ENCODE assay signal across 8 cellular contexts in the genomic region with DNA sequence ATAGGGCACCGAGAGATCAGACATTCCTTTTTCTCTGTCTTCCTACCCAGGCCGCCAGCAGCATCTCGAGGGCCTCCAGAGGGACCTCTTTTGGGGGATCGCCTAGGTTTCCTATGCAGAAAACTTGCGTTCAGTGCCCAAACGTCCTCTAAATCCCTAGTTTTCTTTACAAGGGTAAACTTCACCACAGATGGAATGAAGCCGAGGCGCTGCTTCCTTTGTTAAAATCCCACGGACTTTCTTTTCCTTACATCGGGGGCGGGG. TPM values are rescaled to one million over a fixed set of nuclear protein-coding genes. Genes with fewer than 3 reads are reported as not detected.
A peak's percentile ranks its signal among the peaks of the same experiment; 100 is the strongest.
DNase-seq lines count a peak whose midpoint lies in the region; ATAC-seq, FAIRE-seq and TF ChIP-seq lines count a peak whose summit lies in the region.

No MANE protein-coding gene starts in this region.

- H3K79me2 ChIP-seq in K562 (ENCODE audit: control insufficient read depth, insufficient read depth, low read length), result peaks cover 56% of the 10 kb centered on the region

- DNase-seq in heart left ventricle (no peak), left cardiac atrium (no peak), K562 (ENCODE audit: extremely low read depth in 1 of 4, low spot score in 3 of 4) (no peak), memory B cell (ENCODE audit: low spot score in 2 of 2) (no peak), uterus (no peak), 8988T (no peak)
- no peak for DNase-seq in stimulated activated CD8-positive, alpha-beta memory T cell treated with anti-CD3 and anti-CD28 coated beads, Interleukin-4, amount 100 ng/mL, for 48 hours

- no peak for TF ChIP-seq EP300 in K562 (IDR thresholded peaks at IDR 0.05; ENCODE audit: low read length)

- peak overlapping the region; percentile 94 for H3K9ac ChIP-seq in K562 (ENCODE audit: insufficient read depth in 1 of 2, low read depth in 2 of 2, low read length in 2 of 2)

- H2AFZ ChIP-seq in K562 (ENCODE audit: low read depth, low read length), result no peak overlapping the region

- BruUV-seq in K562 (replicated peaks; lab: Mats Ljungman, UMichigan), result no TSS peak

- TF ChIP-seq CTCF in heart left ventricle (IDR thresholded peaks at IDR 0.05) (no peak), K562 (IDR thresholded peaks at IDR 0.05 in 2 of 3, conservative IDR thresholded peaks at IDR 0.05 in 1 of 3; ENCODE audit: insufficient read depth in 2 of 3, low read depth in 1 of 3, low read length in 3 of 3) (no peak), uterus (IDR thresholded peaks at IDR 0.05) (no peak)

- FAIRE-seq in K562 (lab: Jason Lieb, UNC), result no peak

- in situ Hi-C loops in K562 (cut with MboI), result no loop called here

- no peaks in the 10 kb centered on the region for H3K36me3 ChIP-seq in heart left ventricle
- peaks cover 23% of the 10 kb centered on the region for H3K36me3 ChIP-seq in K562 (ENCODE audit: control insufficient read depth, insufficient read depth, low read length)
- no peaks in the 10 kb centered on the region for H3K36me3 ChIP-seq in uterus

- no peaks in the 10 kb centered on the region for H3K9me3 ChIP-seq in heart left ventricle
- H3K9me3 ChIP-seq in K562 (replicated peaks; ENCODE audit: control insufficient read depth, insufficient read depth, low read depth, low read length), result peaks cover 5% of the 10 kb centered on the region
- H3K9me3 ChIP-seq in uterus, result no peaks in the 10 kb centered on the region

- WGBS in heart left ventricle, 4 donors, result 0 to 1% (median 0%) methylated on average over 8 to 11 of the region's 11 CpGs
- 0% methylated on average over 11 of the region's 11 CpGs for WGBS in K562 (ENCODE audit: insufficient coverage, low coverage, missing lambda C conversion rate)

- intact Hi-C loops in heart left ventricle (cut with DNase I), result loop anchor here in 6 of 10 donors (2.0 to 10.0 kb wide), 7 partner anchors 36 to 1074 kb away; no protein-coding TSS in a partner anchor
- intact Hi-C loops in left cardiac atrium (cut with DNase I), result loop anchor here in 1 of 2 donors (2.0 kb wide), 1 partner anchor 58 kb away; no protein-coding TSS in a partner anchor
- intact Hi-C loops in K562 (cut with micrococcal nuclease), result loop anchor here (5.0 kb wide), 1 partner anchor 114 kb away; no protein-coding TSS in a partner anchor
- intact Hi-C loops in uterus (cut with DNase I; ENCODE audit: low total_unique reads), result loop anchor here (5.0 kb wide), 1 partner anchor 56 kb away; no protein-coding TSS in a partner anchor

- H3K36me3 Mint-ChIP-seq in memory B cell, result peaks cover 7% of the 10 kb centered on the region

- peaks cover 49% of the 10 kb centered on the region for H4K20me1 ChIP-seq in K562 (replicated peaks; ENCODE audit: control insufficient read depth, insufficient read depth, low read length)

- no peaks in the 10 kb centered on the region for H3K9me3 Mint-ChIP-seq in memory B cell

- H3K27me3 ChIP-seq in heart left ventricle (no peaks in the 10 kb centered on the region), K562 (ENCODE audit: control insufficient read depth in 2 of 2, insufficient read depth in 2 of 2, low read length in 2 of 2) (peaks cover 0 to 4% of the 10 kb centered on the region in 2 experiments; a peak in 2 of 5 replicates), uterus (no peaks in the 10 kb centered on the region)

- TF ChIP-seq POLR2A in heart left ventricle (IDR thresholded peaks at IDR 0.05) (no peak), K562 (conservative IDR thresholded peaks at IDR 0.05) (no peak), uterus (IDR thresholded peaks at IDR 0.05) (no peak)

- H3K27ac ChIP-seq in heart left ventricle (peak overlapping the region; percentile 91 to 100 (median 98)), K562 (ENCODE audit: extremely low read depth, low read depth, low read length) (peak overlapping the region; percentile 89), uterus (peak overlapping the region; percentile 96 to 100)

- H3K4me2 ChIP-seq in K562 (ENCODE audit: insufficient read depth, low read length), result peak overlapping the region; percentile 97

- no peaks in the 10 kb centered on the region for H3K9me1 ChIP-seq in K562 (ENCODE audit: control insufficient read depth, insufficient read depth, low read length)

- no peak for TF ChIP-seq RAD21 in K562 (CRISPR knock-in tag; conservative IDR thresholded peaks at IDR 0.05 in 1 of 2, IDR thresholded peaks at IDR 0.05 in 1 of 2)

- peaks cover 0 to 54% (median 31%) of the 10 kb centered on the region in 12 donors for H3K4me1 ChIP-seq in heart left ventricle
- peaks cover 25 to 28% of the 10 kb centered on the region in 2 experiments; a peak in 4 of 5 replicates for H3K4me1 ChIP-seq in K562 (replicated peaks in 1 of 2; ENCODE audit: control insufficient read depth in 2 of 2, insufficient read depth in 2 of 2, low read length in 2 of 2)
- no peaks in the 10 kb centered on the region for H3K4me1 ChIP-seq in uterus

- no peak for ATAC-seq in heart left ventricle
- ATAC-seq in left cardiac atrium, result no peak
- no peak for ATAC-seq in K562
- ATAC-seq in memory B cell (ENCODE audit: low read depth), result no peak
- ATAC-seq in GM21360 (IDR thresholded peaks at IDR 0.05; ENCODE audit: unreplicated experiment), result no peak

- H3K4me3 Mint-ChIP-seq in memory B cell, result peak overlapping the region; percentile 81

- CTCF ChIA-PET in K562 (lab: Yijun Ruan, JAX; ENCODE audit: low intra/inter-chr PET ratio), result interaction anchor here (0.6 kb wide), 1 partner anchor 265 kb away, joined by 3 read pairs; no protein-coding TSS in a partner anchor

- no peaks in the 10 kb centered on the region for H3K27me3 Mint-ChIP-seq in memory B cell

- H3K4me3 ChIP-seq in heart left ventricle (peak overlapping the region; percentile 55 to 98 (median 79)), K562 (peak overlapping the region; percentile 69), uterus (peak overlapping the region; percentile 85 to 98)

- H3K4me1 Mint-ChIP-seq in memory B cell, result peaks cover 32% of the 10 kb centered on the region

- POLR2A ChIA-PET in K562 (lab: Yijun Ruan, JAX), result interaction anchor here (0.6 to 5.5 kb wide), 8 partner anchors 11 to 1196 kb away, joined by 3 to 71 read pairs (median 3); a partner anchor contains a TSS

- H3K27ac Mint-ChIP-seq in memory B cell, result peak overlapping the region; percentile 94

TF ChIP-seq in K562, 482 proteins besides CTCF, POLR2A, EP300 and RAD21 (continues in another document):
- TF ChIP-seq EGR1 (conservative IDR thresholded peaks at IDR 0.05), result peak; percentile 55; the same call in 1 of the 2 replicates
- 0 out of 2 replicates have a peak, but pooled peaks have one; percentile 23 for TF ChIP-seq ZNF224 (CRISPR knock-in tag; IDR thresholded peaks at IDR 0.05)

RNA-seq across cellular contexts. Expression of a gene that starts 1.0 kb away (rescaled TPM):
- 100 to 1,000 TPM in 6 of 9 donors, 10 to 100 TPM in 3; 81.4 to 155 (median 106) TPM for total RNA-seq in heart left ventricle
- polyA plus RNA-seq in heart left ventricle, result 100 to 1,000 TPM in 1 of 2 donors, 10 to 100 TPM in 1; 90.1 to 153 TPM
- 100 to 1,000 TPM; 110 to 180 TPM for total RNA-seq in left cardiac atrium
- total RNA-seq in K562 (2011; cell fraction: chromatin; rRNA removed; ENCODE audit: low replicate concordance), result 35.9 and 119 TPM in 2 replicates
- total RNA-seq in K562 (2011; cell fraction: nucleolus; rRNA removed), result 22.3 and 24.1 TPM in 2 replicates
- 69.2 and 108 TPM in 2 replicates for total RNA-seq in K562 (2011; cell fraction: nucleoplasm; rRNA removed)
- 122 and 126 TPM in 2 replicates for total RNA-seq in K562 (2014; rRNA removed)
- 213 and 243 TPM in 2 replicates for total RNA-seq in K562 (2014; rRNA removed; fragmentation: Illumina TruSeq; extraction: Trizol)
- total RNA-seq in K562 (2015; rRNA removed; fragmentation: Illumina TruSeq; extraction: Trizol), result 168 and 182 TPM in 2 replicates
- 156 and 162 TPM in 2 replicates for total RNA-seq in K562 (2021)
- polyA plus RNA-seq in K562 (2011; rRNA removed), result 139 and 249 TPM in 2 replicates
- polyA plus RNA-seq in K562 (2011; cell fraction: cytosol; rRNA removed), result 56.0 and 60.3 TPM in 2 replicates
- 30.6 and 47.5 TPM in 2 replicates for polyA plus RNA-seq in K562 (2011; cell fraction: nucleus; rRNA removed)
- polyA plus RNA-seq in K562 (2012), result 144 and 166 TPM in 2 replicates
- polyA plus RNA-seq in K562 (2014; fragmentation: Illumina TruSeq; extraction: Trizol), result 152 and 189 TPM in 2 replicates
- 10 to 100 TPM; 28.5 to 35.3 TPM for polyA plus RNA-seq in K562 (2014; fragmentation: Nextera tagmentation; extraction: Ambion mirVana)
- 205 and 230 TPM in 2 replicates for polyA plus RNA-seq in K562 (2014; rRNA removed)
- 73.7 and 78.8 TPM in 2 replicates for polyA minus RNA-seq in K562 (2011; rRNA and poly(A)+ RNA removed)
- 30.4 and 62.8 TPM in 2 replicates for polyA minus RNA-seq in K562 (2011; cell fraction: cytosol; rRNA and poly(A)+ RNA removed)
- polyA minus RNA-seq in K562 (2011; cell fraction: nucleus; rRNA and poly(A)+ RNA removed), result 19.4 and 22.0 TPM in 2 replicates
- total RNA-seq in uterus, result 100 to 1,000 TPM in 2 of 4 donors, 10 to 100 TPM in 2; 69.2 to 135 (median 102) TPM
